In genomic region chr16:18535519-18536168, GRCh38 we compare ENCODE assay signal across 7 cellular contexts. TPM values are rescaled to one million over a fixed set of nuclear protein-coding genes. Genes with fewer than 3 reads are reported as not detected.
A peak's percentile ranks its signal among the peaks of the same experiment; 100 is the strongest.
DNase-seq lines count a peak whose midpoint lies in the region; ATAC-seq, FAIRE-seq and TF ChIP-seq lines count a peak whose summit lies in the region.
"Not testable (repeated sequence)": the region's sequence is repeated elsewhere in the genome, so short reads cannot be mapped to it uniquely, and the experiment has no call there.

No MANE protein-coding gene starts in this region.

- 71 to 80% methylated on average over 1 to 9 of the region's 15 CpGs for WGBS in gastroesophageal sphincter (ENCODE audit: low coverage in 1 of 2), 2 donors

- not testable (repeated sequence) for H3K9me1 ChIP-seq in endothelial cell of umbilical vein (replicated peaks; ENCODE audit: control insufficient read depth, extremely low read depth, insufficient read depth, low read length)

- not testable (repeated sequence) for FAIRE-seq in endothelial cell of umbilical vein (lab: Jason Lieb, UNC)

- H3K36me3 ChIP-seq in endothelial cell of umbilical vein (ENCODE audit: control insufficient read depth in 2 of 2, extremely low read depth in 1 of 2, insufficient read depth in 2 of 2, low read length in 2 of 2); left ventricle myocardium inferior: not testable (repeated sequence)
- H3K36me3 ChIP-seq in gastroesophageal sphincter: peaks cover 0 to 30% of the 10 kb centered on the region in 2 donors
- H3K36me3 ChIP-seq in left lung: peaks cover 0 to 11% of the 10 kb centered on the region in 2 donors

- not testable (repeated sequence) for BruUV-seq in endothelial cell of umbilical vein (replicated peaks; lab: Mats Ljungman, UMichigan)

- H3K4me3 ChIP-seq in endothelial cell of umbilical vein (replicated peaks in 1 of 3; ENCODE audit: insufficient read depth in 1 of 3, low read depth in 1 of 3, low read length in 3 of 3); gastroesophageal sphincter; left ventricle myocardium inferior; left lung; skeletal muscle cell (ENCODE audit: low read depth, low read length): not testable (repeated sequence)

- not testable (repeated sequence) for H4K20me1 ChIP-seq in endothelial cell of umbilical vein (replicated peaks; ENCODE audit: control insufficient read depth, extremely low read depth, insufficient read depth, low read length)

- H3K9ac ChIP-seq in endothelial cell of umbilical vein (replicated peaks; ENCODE audit: extremely low read depth, insufficient read depth, low read length): not testable (repeated sequence)

- peak overlapping the region; percentile 47 for H3K27ac Mint-ChIP-seq in T-helper 17 cell

- H3K79me2 ChIP-seq in endothelial cell of umbilical vein (ENCODE audit: control insufficient read depth, insufficient read depth, low read length): not testable (repeated sequence)

- H3K27ac ChIP-seq in endothelial cell of umbilical vein (ENCODE audit: insufficient read depth, low read depth, low read length); gastroesophageal sphincter; left ventricle myocardium inferior (replicated peaks); left lung: not testable (repeated sequence)

- not testable (repeated sequence) for TF ChIP-seq POLR2A in endothelial cell of umbilical vein (IDR thresholded peaks at IDR 0.05; ENCODE audit: low read depth, low read length); gastroesophageal sphincter (IDR thresholded peaks at IDR 0.05)

- not testable (repeated sequence) for TF ChIP-seq CTCF in endothelial cell of umbilical vein (IDR thresholded peaks at IDR 0.05; ENCODE audit: extremely low read depth in 1 of 2, insufficient read depth in 1 of 2, low read depth in 1 of 2, low read length in 2 of 2); gastroesophageal sphincter (IDR thresholded peaks at IDR 0.05); left ventricle myocardium inferior (IDR thresholded peaks at IDR 0.05; ENCODE audit: borderline replicate concordance); left lung (IDR thresholded peaks at IDR 0.05)

- H3K4me2 ChIP-seq in endothelial cell of umbilical vein (ENCODE audit: insufficient read depth, low read length): not testable (repeated sequence)

- POLR2A ChIA-PET in endothelial cell of umbilical vein (lab: Charles Lee): not testable (repeated sequence)

- TF ChIP-seq EP300 in gastroesophageal sphincter (IDR thresholded peaks at IDR 0.05): not testable (repeated sequence)

- not testable (repeated sequence) for H3K4me3 Mint-ChIP-seq in T-helper 17 cell

- DNase-seq in T-helper 17 cell, left lung: not testable (repeated sequence)
- DNase-seq in amniotic epithelial cell (ENCODE audit: low read depth) (peak; percentile 61), endothelial cell of umbilical vein (ENCODE audit: low read depth, low spot score) (peak; percentile 51), left ventricle myocardium inferior (peak; percentile 42), skeletal muscle cell (ENCODE audit: low read depth) (peak; percentile 1)

- H3K27me3 ChIP-seq in endothelial cell of umbilical vein (ENCODE audit: control insufficient read depth in 2 of 2, insufficient read depth in 2 of 2, low read length in 2 of 2); gastroesophageal sphincter; left ventricle myocardium inferior (ENCODE audit: low read depth); left lung: not testable (repeated sequence)

- not testable (repeated sequence) for H2AFZ ChIP-seq in endothelial cell of umbilical vein (ENCODE audit: low read depth, low read length)

- ATAC-seq in T-helper 17 cell: not testable (repeated sequence)
- peak; percentile 40 for ATAC-seq in gastroesophageal sphincter
- peak; percentile 51 for ATAC-seq in left lung

- intact Hi-C loops in endothelial cell of umbilical vein (cut with micrococcal nuclease); left ventricle myocardium inferior (cut with micrococcal nuclease); left lung (cut with DNase I): not testable (repeated sequence)

- H3K9me3 ChIP-seq in T-helper 17 cell (ENCODE audit: control insufficient read depth, low read length, poor library complexity, severe bottlenecking); endothelial cell of umbilical vein (replicated peaks; ENCODE audit: control insufficient read depth, insufficient read depth, low read length); gastroesophageal sphincter; left ventricle myocardium inferior (replicated peaks); left lung: not testable (repeated sequence)

- H3K36me3 Mint-ChIP-seq in T-helper 17 cell (ENCODE audit: low read depth): not testable (repeated sequence)

- not testable (repeated sequence) for H3K4me1 ChIP-seq in endothelial cell of umbilical vein (ENCODE audit: control insufficient read depth, extremely low read depth, insufficient read depth, low read length); gastroesophageal sphincter; left ventricle myocardium inferior; left lung

- not testable (repeated sequence) for H3K27me3 Mint-ChIP-seq in T-helper 17 cell

- H3K4me1 Mint-ChIP-seq in T-helper 17 cell: not testable (repeated sequence)

- CTCF ChIA-PET in endothelial cell of umbilical vein (lab: Charles Lee): not testable (repeated sequence)

- dilution Hi-C loops in endothelial cell of umbilical vein (cut with MboI; ENCODE audit: extremely low pct_ligation_motif_present, low sequenced_read_pairs): not testable (repeated sequence)

RNA-seq across cellular contexts. Expression of gene NOMO2, which starts 26.3 kb away (rescaled TPM):
- total RNA-seq in T-helper 17 cell: 100 to 1,000 TPM in 1 of 2 donors, 10 to 100 TPM in 1; 75.1 to 122 TPM
- total RNA-seq in endothelial cell of umbilical vein: 155 and 219 TPM in 2 replicates
- 223 and 235 TPM in 2 replicates for polyA plus RNA-seq in endothelial cell of umbilical vein
- 216 and 223 TPM in 2 replicates for polyA plus RNA-seq in endothelial cell of umbilical vein (2011; cell fraction: cytosol; rRNA removed)
- 215 and 217 TPM in 2 replicates for polyA plus RNA-seq in endothelial cell of umbilical vein (2011; cell fraction: nucleus; rRNA removed)
- polyA plus RNA-seq in endothelial cell of umbilical vein (2012): 161 and 209 TPM in 2 replicates
- polyA minus RNA-seq in endothelial cell of umbilical vein: 165 and 237 TPM in 2 replicates
- polyA minus RNA-seq in endothelial cell of umbilical vein (2011; cell fraction: cytosol; rRNA and poly(A)+ RNA removed): 67.1 TPM
- polyA minus RNA-seq in endothelial cell of umbilical vein (2011; cell fraction: nucleus; rRNA and poly(A)+ RNA removed): 66.8 and 83.6 TPM in 2 replicates
- 10 to 100 TPM; 51.8 to 84.2 (median 81.5) TPM for total RNA-seq in gastroesophageal sphincter
- total RNA-seq in left ventricle myocardium inferior: 205 TPM
- total RNA-seq in left lung: 100 to 1,000 TPM; 112 to 162 TPM
